Comparison of ENCODE assay signal across 8 cellular contexts in genomic region chr17:7177210-7177953, GRCh38. TPM values are rescaled to one million over a fixed set of nuclear protein-coding genes. Genes with fewer than 3 reads are reported as not detected.
A peak's percentile ranks its signal among the peaks of the same experiment; 100 is the strongest.
DNase-seq lines count a peak whose midpoint lies in the region; ATAC-seq, FAIRE-seq and TF ChIP-seq lines count a peak whose summit lies in the region.

No MANE protein-coding gene starts in this region.

- H3K4me1 ChIP-seq in breast epithelium (peaks cover 0 to 13% of the 10 kb centered on the region in 2 donors), small intestine (ENCODE audit: control insufficient read depth in 2 of 2, insufficient read depth in 1 of 2, low read depth in 1 of 2, low read length in 1 of 2) (no peaks in the 10 kb centered on the region)

- peak; percentile 95 for TF ChIP-seq CTCF in GM12872 (IDR thresholded peaks at IDR 0.05; ENCODE audit: insufficient read depth, low read depth, low read length)
- TF ChIP-seq CTCF in WI38 (IDR thresholded peaks at IDR 0.05; ENCODE audit: low read depth, low read length) = peak; percentile 89
- TF ChIP-seq CTCF in breast epithelium (IDR thresholded peaks at IDR 0.05) = peak; percentile 66 to 81 (median 76)

- DNase-seq in NCI-H1417 treated with DMSO at 0.1 percent for 48 hours (lab: John Stamatoyannopoulos, UW) (peak; percentile 7), breast epithelium (ENCODE audit: low spot score in 2 of 2) (peak; percentile 54 to 66), iPS-NIHi7 (ENCODE audit: extremely low spot score) (peak; percentile 93), small intestine (peak; percentile 62)

- no peaks in the 10 kb centered on the region for H3K36me3 ChIP-seq in breast epithelium
- no peaks in the 10 kb centered on the region for H3K36me3 ChIP-seq in small intestine (ENCODE audit: control insufficient read depth in 2 of 2, insufficient read depth in 2 of 2, low read length in 2 of 2)

- H3K27ac ChIP-seq in breast epithelium = no peak overlapping the region
- H3K27ac ChIP-seq in small intestine (ENCODE audit: low read depth in 1 of 2, low read length in 1 of 2) = no peak overlapping the region

- ATAC-seq in GM21576 (IDR thresholded peaks at IDR 0.05; ENCODE audit: unreplicated experiment) (no peak), HG03378 (IDR thresholded peaks at IDR 0.05; ENCODE audit: unreplicated experiment) (no peak)

- intact Hi-C loops in breast epithelium (cut with DNase I; ENCODE audit: low total_unique reads) = no loop called here

- 2 to 3% (median 3%) methylated on average over 30 to 31 of the region's 31 CpGs for WGBS in small intestine, 3 donors

- peak overlapping the region; percentile 65 for H3K4me3 ChIP-seq in WI38 (ENCODE audit: low read depth, low read length)
- H3K4me3 ChIP-seq in breast epithelium = peak overlapping the region; percentile 21 to 65 (median 50)
- H3K4me3 ChIP-seq in small intestine (ENCODE audit: low read depth in 1 of 2, low read length in 2 of 2) = peak overlapping the region in 1 of 2 donors; percentile 17

- TF ChIP-seq POLR2A in breast epithelium (IDR thresholded peaks at IDR 0.05) = no peak

- H3K27me3 ChIP-seq in breast epithelium (no peaks in the 10 kb centered on the region), small intestine (ENCODE audit: control insufficient read depth in 2 of 2, insufficient read depth in 2 of 2, low read length in 2 of 2) (peaks cover 0 to 2% of the 10 kb centered on the region in 2 donors)

- H3K9me3 ChIP-seq in breast epithelium (no peaks in the 10 kb centered on the region), small intestine (ENCODE audit: control insufficient read depth, low read depth) (no peaks in the 10 kb centered on the region)

- FAIRE-seq in small intestine (lab: Jason Lieb, UNC) = no peak

RNA-seq across cellular contexts. Expression of gene ASGR1, which starts 1.8 kb away (rescaled TPM):
- total RNA-seq in breast epithelium = 1 to 10 TPM; 1.0 to 1.4 (median 1.3) TPM
- 1 to 10 TPM; 1.9 to 2.7 (median 2.7) TPM for polyA plus RNA-seq in small intestine

RNA-seq across cellular contexts. Expression of gene DLG4, which starts 42.3 kb away (rescaled TPM):
- 10 to 100 TPM in 2 of 3 donors, 1 to 10 TPM in 1; 7.2 to 18.4 (median 11.1) TPM for total RNA-seq in breast epithelium
- polyA plus RNA-seq in small intestine = 1 to 10 TPM in 2 of 3 donors, under 1 TPM in 1; 0.67 to 9.2 (median 1.1) TPM

RNA-seq across cellular contexts. Expression of gene ACADVL, which starts 42.4 kb away (rescaled TPM):
- 1,000 to 10,000 TPM in 1 of 3 donors, 100 to 1,000 TPM in 2; 421 to 1,002 (median 829) TPM for total RNA-seq in breast epithelium
- 1,000 to 10,000 TPM in 2 of 3 donors, 100 to 1,000 TPM in 1; 474 to 2,630 (median 2,415) TPM for polyA plus RNA-seq in small intestine

RNA-seq across cellular contexts. Expression of gene DVL2, which starts 56.9 kb away (rescaled TPM):
- 10 to 100 TPM; 32.0 to 58.2 (median 47.9) TPM for total RNA-seq in breast epithelium
- polyA plus RNA-seq in small intestine = 10 to 100 TPM in 2 of 3 donors, 1 to 10 TPM in 1; 8.1 to 20.7 (median 11.3) TPM

Comparison
In these comparisons a context has a peak if more than half of its experiments do, and no peak if none do; other contexts are left out.
1. DNase-seq: peak in every context shown above with its lines; median percentile 93 in iPS-NIHi7; 62 in small intestine; 60 in breast epithelium; 7 in NCI-H1417 treated with DMSO at 0.1 percent for 48 hours.